In genomic region chr21:18170221-18170620, GRCh38 we compare ENCODE assay signal across 6 cellular contexts.
"Had no signal": no experiment of that assay in that cellular context is flagged by ENCODE, and none has a peak within 500 bp of the region (broad histone marks: within the 10 kb centered on the region; RNA-seq: fewer than 3 reads in every experiment).

No MANE protein-coding gene starts in this region.

- H3K9ac ChIP-seq: KMS-11 had no signal

- DNase-seq: IMR-90, KBM-7, KG1 had no signal

- H3K4me2 ChIP-seq: KMS-11 had no signal

- FAIRE-seq: HTR-8/SVneo had no signal

- H3K27ac ChIP-seq: HL-60, KMS-11 had no signal
